ENCODE assay signal across 10 cellular contexts in genomic region chr6:46876126-46876525, GRCh38. TPM values are rescaled to one million over a fixed set of nuclear protein-coding genes. Genes with fewer than 3 reads are reported as not detected.
DNase-seq lines count a peak whose midpoint lies in the region; ATAC-seq and TF ChIP-seq lines count a peak whose summit lies in the region.
"Had no signal": no experiment of that assay in that cellular context is flagged by ENCODE, and none has a peak within 500 bp of the region (broad histone marks: within the 10 kb centered on the region; RNA-seq: fewer than 3 reads in every experiment).

No MANE protein-coding gene starts in this region.

- peak overlapping the region; percentile 57 for H2AFZ ChIP-seq in GM23338
- H2AFZ ChIP-seq in neural progenitor cell (replicated peaks), result peak overlapping the region; percentile 23

- H3K9ac ChIP-seq in endodermal cell (ENCODE audit: extremely low read depth, low read length, poor library complexity, severe bottlenecking), result no peak overlapping the region
- H3K9ac ChIP-seq in neural progenitor cell, result no peak overlapping the region

- peaks cover 5% of the 10 kb centered on the region for H3K4me1 ChIP-seq in GM23338 (ENCODE audit: insufficient read depth)
- H3K4me1 ChIP-seq in endodermal cell (ENCODE audit: control insufficient read depth, insufficient read depth, low read length), result no peaks in the 10 kb centered on the region
- no peaks in the 10 kb centered on the region for H3K4me1 ChIP-seq in neural progenitor cell
- H3K4me1 ChIP-seq in CD8-positive, alpha-beta T cell (ENCODE audit: insufficient read depth, low read length), result no peaks in the 10 kb centered on the region
- H3K4me1 ChIP-seq in tibial artery, result no peaks in the 10 kb centered on the region

- H3K27me3 Mint-ChIP-seq in GM23338 (ENCODE audit: insufficient read depth, low read depth, poor library complexity) (peaks cover 3% of the 10 kb centered on the region), endodermal cell (ENCODE audit: insufficient read depth) (no peaks in the 10 kb centered on the region), neural progenitor cell (ENCODE audit: insufficient read depth, low read depth) (no peaks in the 10 kb centered on the region)
- H3K27me3 Mint-ChIP-seq in activated naive CD4-positive, alpha-beta T cell treated with anti-CD3 and anti-CD28 coated beads for 36 hours (ENCODE audit: low read depth), result peaks cover 11% of the 10 kb centered on the region
- H3K27me3 Mint-ChIP-seq in CD8-positive, alpha-beta T cell (ENCODE audit: low read depth), result peaks cover 19% of the 10 kb centered on the region

- no peaks in the 10 kb centered on the region for H3K79me2 ChIP-seq in GM23338 (replicated peaks; ENCODE audit: insufficient read depth)
- H3K79me2 ChIP-seq in neural progenitor cell (ENCODE audit: low read depth), result no peaks in the 10 kb centered on the region

- H3K36me3 Mint-ChIP-seq in GM23338 (ENCODE audit: low read depth) (no peaks in the 10 kb centered on the region), endodermal cell (ENCODE audit: low read depth) (no peaks in the 10 kb centered on the region), neural progenitor cell (no peaks in the 10 kb centered on the region)
- H3K36me3 Mint-ChIP-seq in activated naive CD4-positive, alpha-beta T cell treated with anti-CD3 and anti-CD28 coated beads for 36 hours (ENCODE audit: low read depth), result no peaks in the 10 kb centered on the region
- H3K36me3 Mint-ChIP-seq in CD8-positive, alpha-beta T cell, result no peaks in the 10 kb centered on the region
- H3K36me3 Mint-ChIP-seq: naive B cell had no signal

- POLR2A ChIA-PET in CD8-positive, alpha-beta T cell (lab: Charles Lee), result no interaction called here

- H3K9me3 ChIP-seq in endodermal cell (ENCODE audit: control insufficient read depth, low read length), result no peaks in the 10 kb centered on the region
- H3K9me3 ChIP-seq in neural progenitor cell (ENCODE audit: low read depth), result no peaks in the 10 kb centered on the region
- H3K9me3 ChIP-seq in CD8-positive, alpha-beta T cell (ENCODE audit: low read length), result no peaks in the 10 kb centered on the region
- no peaks in the 10 kb centered on the region for H3K9me3 ChIP-seq in tibial artery

- no peaks in the 10 kb centered on the region for H4K20me1 ChIP-seq in GM23338 (replicated peaks; ENCODE audit: insufficient read depth)
- H4K20me1 ChIP-seq in neural progenitor cell (ENCODE audit: low read depth), result no peaks in the 10 kb centered on the region

- intact Hi-C loops in activated naive CD4-positive, alpha-beta T cell treated with anti-CD3 and anti-CD28 coated beads for 36 hours (cut with micrococcal nuclease), result no loop called here
- intact Hi-C loops in CD8-positive, alpha-beta T cell (cut with DNase I, micrococcal nuclease), result no loop called here
- intact Hi-C loops in tibial artery (cut with DNase I; ENCODE audit: low total_unique reads), result no loop called here

- H3K9me2 ChIP-seq in GM23338 (ENCODE audit: insufficient read depth), result peaks cover 18% of the 10 kb centered on the region

- CTCF ChIA-PET in activated naive CD4-positive, alpha-beta T cell treated with anti-CD3 and anti-CD28 coated beads for 36 hours (lab: Charles Lee), result no interaction called here
- CTCF ChIA-PET in CD8-positive, alpha-beta T cell (lab: Charles Lee), result no interaction called here

- peak; percentile 73 for DNase-seq in GM23338 (ENCODE audit: low spot score)
- peak; percentile 53 for DNase-seq in NCI-H510A treated with DMSO at 0.1 percent for 48 hours (lab: John Stamatoyannopoulos, UW)
- DNase-seq in endodermal cell, result peak; percentile 72
- peak; percentile 52 for DNase-seq in neural progenitor cell (ENCODE audit: low spot score)
- DNase-seq in activated naive CD4-positive, alpha-beta T cell treated with anti-CD3 and anti-CD28 coated beads for 36 hours, result no peak
- no peak for DNase-seq in CD8-positive, alpha-beta T cell
- no peak for DNase-seq in stimulated activated CD4-positive, alpha-beta T cell treated with anti-CD3 and anti-CD28 coated beads, Interleukin-2, amount 100 ng/mL, for 24 hours
- DNase-seq in tibial artery, result no peak
- DNase-seq: activated T-cell treated with anti-CD3 and anti-CD28 coated beads for 4 hours, naive B cell had no signal

- H3F3A ChIP-seq in GM23338 (replicated peaks; ENCODE audit: low read depth), result no peaks in the 10 kb centered on the region
- no peaks in the 10 kb centered on the region for H3F3A ChIP-seq in neural progenitor cell (ENCODE audit: low read depth)

- no peak overlapping the region for H3K4me3 Mint-ChIP-seq in GM23338
- no peak overlapping the region for H3K4me3 Mint-ChIP-seq in endodermal cell
- no peak overlapping the region for H3K4me3 Mint-ChIP-seq in neural progenitor cell
- no peak overlapping the region for H3K4me3 Mint-ChIP-seq in activated naive CD4-positive, alpha-beta T cell treated with anti-CD3 and anti-CD28 coated beads for 36 hours
- no peak overlapping the region for H3K4me3 Mint-ChIP-seq in CD8-positive, alpha-beta T cell
- H3K4me3 Mint-ChIP-seq: naive B cell had no signal

- no peak for TF ChIP-seq CTCF in GM23338 (conservative IDR thresholded peaks at IDR 0.05; ENCODE audit: low read depth in 2 of 2)
- TF ChIP-seq CTCF in endodermal cell (conservative IDR thresholded peaks at IDR 0.05), result no peak
- TF ChIP-seq CTCF in neural progenitor cell (IDR thresholded peaks at IDR 0.05), result no peak
- no peak for TF ChIP-seq CTCF in CD8-positive, alpha-beta T cell (IDR thresholded peaks at IDR 0.05)
- no peak for TF ChIP-seq CTCF in tibial artery (IDR thresholded peaks at IDR 0.05)

- 72 to 76% methylated on average over 4 of the region's 4 CpGs for WGBS in endodermal cell (ENCODE audit: insufficient coverage in 1 of 2, insufficient read length in 1 of 2), 2 experiments

- H3K4me2 ChIP-seq in GM23338 (peak overlapping the region; percentile 30), neural progenitor cell (no peak overlapping the region)

- H3K4me3 ChIP-seq in GM23338 (no peak overlapping the region), endodermal cell (ENCODE audit: low read length) (no peak overlapping the region), neural progenitor cell (no peak overlapping the region), tibial artery (no peak overlapping the region)
- H3K4me3 ChIP-seq in CD8-positive, alpha-beta T cell (ENCODE audit: low read depth, low read length), result no peak overlapping the region

- H3K27ac ChIP-seq in GM23338 (ENCODE audit: low read depth) (peak overlapping the region; percentile 80), endodermal cell (ENCODE audit: low read depth, low read length) (no peak overlapping the region), neural progenitor cell (no peak overlapping the region), tibial artery (no peak overlapping the region)
- no peak overlapping the region for H3K27ac ChIP-seq in CD8-positive, alpha-beta T cell (ENCODE audit: low read depth, low read length)

- H3K4me1 Mint-ChIP-seq in GM23338 (peaks cover 16% of the 10 kb centered on the region), endodermal cell (no peaks in the 10 kb centered on the region), neural progenitor cell (no peaks in the 10 kb centered on the region)
- H3K4me1 Mint-ChIP-seq in activated naive CD4-positive, alpha-beta T cell treated with anti-CD3 and anti-CD28 coated beads for 36 hours (ENCODE audit: low read depth), result no peaks in the 10 kb centered on the region
- no peaks in the 10 kb centered on the region for H3K4me1 Mint-ChIP-seq in CD8-positive, alpha-beta T cell (ENCODE audit: low read depth)
- H3K4me1 Mint-ChIP-seq: naive B cell had no signal

- H3K27me3 ChIP-seq in GM23338 (ENCODE audit: insufficient read depth), result no peaks in the 10 kb centered on the region
- H3K27me3 ChIP-seq in endodermal cell (ENCODE audit: control insufficient read depth, insufficient read depth, low read length, poor library complexity, severe bottlenecking), result no peaks in the 10 kb centered on the region
- H3K27me3 ChIP-seq in neural progenitor cell, result no peaks in the 10 kb centered on the region
- H3K27me3 ChIP-seq in CD8-positive, alpha-beta T cell (ENCODE audit: insufficient read depth, low read length), result no peaks in the 10 kb centered on the region
- H3K27me3 ChIP-seq in tibial artery, result no peaks in the 10 kb centered on the region

- no peaks in the 10 kb centered on the region for H3K9me3 Mint-ChIP-seq in GM23338
- no peaks in the 10 kb centered on the region for H3K9me3 Mint-ChIP-seq in endodermal cell
- no peaks in the 10 kb centered on the region for H3K9me3 Mint-ChIP-seq in neural progenitor cell
- no peaks in the 10 kb centered on the region for H3K9me3 Mint-ChIP-seq in activated naive CD4-positive, alpha-beta T cell treated with anti-CD3 and anti-CD28 coated beads for 36 hours
- H3K9me3 Mint-ChIP-seq in CD8-positive, alpha-beta T cell, result no peaks in the 10 kb centered on the region
- H3K9me3 Mint-ChIP-seq: naive B cell had no signal

- peak; percentile 87 for ATAC-seq in GM23338
- ATAC-seq in CD8-positive, alpha-beta T cell, result no peak

- H3K27ac Mint-ChIP-seq in GM23338 (peak overlapping the region; percentile 23; the same call in 1 of the 2 replicates), endodermal cell (no peak overlapping the region), neural progenitor cell (no peak overlapping the region)
- H3K27ac Mint-ChIP-seq in activated naive CD4-positive, alpha-beta T cell treated with anti-CD3 and anti-CD28 coated beads for 36 hours, result no peak overlapping the region
- H3K27ac Mint-ChIP-seq in CD8-positive, alpha-beta T cell, result no peak overlapping the region
- H3K27ac Mint-ChIP-seq: naive B cell had no signal

- H3K36me3 ChIP-seq in GM23338 (ENCODE audit: insufficient read depth), result no peaks in the 10 kb centered on the region
- no peaks in the 10 kb centered on the region for H3K36me3 ChIP-seq in endodermal cell (ENCODE audit: control insufficient read depth, insufficient read depth, low read length)
- H3K36me3 ChIP-seq in neural progenitor cell, result no peaks in the 10 kb centered on the region
- H3K36me3 ChIP-seq in CD8-positive, alpha-beta T cell (ENCODE audit: insufficient read depth, low read length), result no peaks in the 10 kb centered on the region
- H3K36me3 ChIP-seq in tibial artery, result no peaks in the 10 kb centered on the region

TF ChIP-seq in GM23338, 12 proteins besides CTCF, POLR2A, EP300 and RAD21 (continues in another document):
- TF ChIP-seq EZH2 (IDR thresholded peaks at IDR 0.05; ENCODE audit: low read depth, unreplicated experiment), result no peak

RNA-seq across cellular contexts. Expression of gene ADGRF5, which starts 45.6 kb away (rescaled TPM):
- total RNA-seq in GM23338 (2014; rRNA removed; shearing (Covaris generic)), result not detected in 2 replicates
- polyA plus RNA-seq in GM23338 (2016; fragmentation: Nextera tagmentation; extraction: Ambion mirVana), result not detected in 2 replicates
- not detected for total RNA-seq in endodermal cell
- not detected for polyA plus RNA-seq in endodermal cell (2013, experiment 1 of 2)
- polyA plus RNA-seq in endodermal cell (2013, experiment 2 of 2), result not detected
- not detected in 2 replicates for total RNA-seq in neural progenitor cell (ENCODE audit: low replicate concordance)
- not detected for total RNA-seq in activated naive CD4-positive, alpha-beta T cell treated with anti-CD3 and anti-CD28 coated beads for 36 hours
- not detected for total RNA-seq in CD8-positive, alpha-beta T cell

Comparison
In these comparisons a context has a peak if more than half of its experiments do, and no peak if none do; other contexts are left out.
1. DNase-seq: peak in GM23338 (single experiment), NCI-H510A treated with DMSO at 0.1 percent for 48 hours (single experiment), endodermal cell (single experiment) and neural progenitor cell (single experiment); none in activated naive CD4-positive, alpha-beta T cell treated with anti-CD3 and anti-CD28 coated beads for 36 hours (single experiment), CD8-positive, alpha-beta T cell (0 of 7), stimulated activated CD4-positive, alpha-beta T cell treated with anti-CD3 and anti-CD28 coated beads, Interleukin-2, amount 100 ng/mL, for 24 hours (0 of 2) and tibial artery (0 of 2).